In the genomic region with DNA sequence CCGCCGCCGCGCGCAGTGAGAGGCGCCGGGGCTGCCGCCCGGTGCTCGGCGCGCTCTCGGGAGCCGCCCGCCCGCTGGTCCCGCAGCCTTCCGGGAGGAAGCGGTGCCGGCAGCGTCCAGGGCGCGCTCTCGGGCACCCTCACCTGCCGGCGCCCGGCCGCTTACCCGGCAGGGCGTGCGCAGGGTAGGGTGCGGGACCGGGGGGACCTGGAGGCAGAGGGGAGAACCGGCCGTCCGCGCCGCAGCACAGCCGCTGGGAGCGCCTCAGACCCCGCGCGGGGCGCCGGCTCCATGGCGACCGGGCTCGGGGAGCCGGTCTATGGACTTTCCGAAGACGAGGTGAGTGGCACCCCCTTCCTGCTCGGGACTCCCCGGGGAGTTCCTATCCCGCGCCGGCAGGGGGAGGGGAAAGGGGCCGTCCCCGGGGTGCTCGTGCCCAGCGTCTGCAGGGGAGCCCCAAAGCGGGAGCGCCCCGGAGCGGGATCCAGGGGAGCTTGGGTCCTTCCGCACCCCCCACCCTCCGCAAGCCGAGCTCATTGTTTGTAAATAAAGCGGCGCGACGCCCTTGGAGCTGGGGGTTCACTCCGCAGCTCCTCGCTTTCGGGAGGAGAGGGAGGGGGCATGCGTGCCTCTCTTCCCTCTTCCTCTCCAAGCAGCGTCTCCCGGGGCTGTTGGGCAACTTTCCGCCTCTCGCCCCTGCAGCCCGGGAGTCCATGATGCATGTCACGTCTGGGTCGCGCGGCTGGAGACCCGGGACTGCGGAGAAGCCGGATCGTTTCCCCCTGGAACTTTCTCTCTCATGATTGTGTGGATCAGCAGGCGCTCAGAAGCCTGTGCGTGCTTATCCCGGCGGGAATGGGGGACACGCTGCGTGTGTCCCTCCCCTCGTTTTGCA, we compare ENCODE assay signal across 8 cellular contexts. TPM values are rescaled to one million over a fixed set of nuclear protein-coding genes. Genes with fewer than 3 reads are reported as not detected.
DNase-seq lines count a peak whose midpoint lies in the region; ATAC-seq and TF ChIP-seq lines count a peak whose summit lies in the region.

No MANE protein-coding gene starts in this region.

- TF ChIP-seq CTCF in GM13977 (IDR thresholded peaks at IDR 0.05; ENCODE audit: extremely low read depth, insufficient read depth, missing control alignments) (no peak), HEK293 (tag by site-specific recombination; IDR thresholded peaks at IDR 0.05) (peak; percentile 49; the same call in 1 of the 2 replicates), lung (IDR thresholded peaks at IDR 0.05; ENCODE audit: control extremely low read depth, extremely low read depth) (no peak)

- POLR2A ChIA-PET in HEK293 (lab: Yijun Ruan, JAX), result interaction anchor here (1.0 to 1.5 kb wide), 2 partner anchors 77 to 91 kb away, joined by 4 read pairs; no protein-coding TSS in a partner anchor

- peaks cover 8% of the 10 kb centered on the region for H3K36me3 Mint-ChIP-seq in dendritic cell treated with granulocyte-macrophage colony-stimulating factor and Interleukin-4, amounts not matched to agents 40 ng/mL and 50 ng/mL, for 4 days (ENCODE audit: low read depth)

- H3K4me3 Mint-ChIP-seq in dendritic cell treated with granulocyte-macrophage colony-stimulating factor and Interleukin-4, amounts not matched to agents 40 ng/mL and 50 ng/mL, for 4 days, result peak overlapping the region; percentile 85

- H3K27ac ChIP-seq in HEK293 (ENCODE audit: extremely low read depth, low read depth, low read length) (peak overlapping the region; percentile 95), lung (ENCODE audit: low read depth in 1 of 2, low read length in 1 of 2) (peak overlapping the region; percentile 52 to 83)

- H3K36me3 ChIP-seq in HEK293 (ENCODE audit: control insufficient read depth in 2 of 2, insufficient read depth in 1 of 2, low read length in 2 of 2) (no peaks in the 10 kb centered on the region), MG63 (no peaks in the 10 kb centered on the region), lung (ENCODE audit: control insufficient read depth in 2 of 2, insufficient read depth in 2 of 2, low read length in 2 of 2) (no peaks in the 10 kb centered on the region)

- H3K9me3 ChIP-seq in HEK293 (ENCODE audit: control insufficient read depth, insufficient read depth, low read depth, low read length) (no peaks in the 10 kb centered on the region), MG63 (no peaks in the 10 kb centered on the region), lung (ENCODE audit: control insufficient read depth in 2 of 2, insufficient read depth in 1 of 2, low read length in 1 of 2) (no peaks in the 10 kb centered on the region)

- intact Hi-C loops in dendritic cell treated with granulocyte-macrophage colony-stimulating factor and Interleukin-4, amounts not matched to agents 40 ng/mL and 50 ng/mL, for 4 days (cut with micrococcal nuclease), result no loop called here

- H3K4me3 ChIP-seq in HEK293 (ENCODE audit: low read depth, low read length) (peak overlapping the region; percentile 81), MG63 (peak overlapping the region; percentile 75), lung (peak overlapping the region; percentile 79)

- H3K27ac Mint-ChIP-seq in dendritic cell treated with granulocyte-macrophage colony-stimulating factor and Interleukin-4, amounts not matched to agents 40 ng/mL and 50 ng/mL, for 4 days, result peak overlapping the region; percentile 7

- H3K4me1 ChIP-seq in HEK293 (ENCODE audit: control insufficient read depth, insufficient read depth, low read length) (peaks cover 17% of the 10 kb centered on the region), lung (ENCODE audit: control insufficient read depth in 2 of 2, insufficient read depth in 2 of 2, low read length in 2 of 2) (peaks cover 0 to 1% of the 10 kb centered on the region in 2 donors)

- no peaks in the 10 kb centered on the region for H3K27me3 ChIP-seq in MG63
- H3K27me3 ChIP-seq in lung (ENCODE audit: control insufficient read depth, insufficient read depth), result no peaks in the 10 kb centered on the region

- CTCF ChIA-PET in HEK293 (lab: Yijun Ruan, JAX), result interaction anchor here (0.7 to 2.4 kb wide), 12 partner anchors 16 to 871 kb away, joined by 3 to 18 read pairs (median 4); no protein-coding TSS in a partner anchor

- DNase-seq in GM13977 (ENCODE audit: low spot score) (peak; percentile 58), MG63 (peak; percentile 43), lung (ENCODE audit: low spot score) (peak; percentile 45), globus pallidus (ENCODE audit: low spot score) (no peak)
- peak; percentile 51 for DNase-seq in activated CD4-positive, alpha-beta T cell treated with anti-CD3 and anti-CD28 coated beads for 48 hours
- DNase-seq in stimulated activated CD8-positive, alpha-beta memory T cell treated with anti-CD3 and anti-CD28 coated beads, Interleukin-15, amount 100 ng/mL, for 24 hours (ENCODE audit: low read depth), result peak; percentile 15

- peaks cover 48% of the 10 kb centered on the region for H3K27me3 Mint-ChIP-seq in dendritic cell treated with granulocyte-macrophage colony-stimulating factor and Interleukin-4, amounts not matched to agents 40 ng/mL and 50 ng/mL, for 4 days

- no peaks in the 10 kb centered on the region for H3K9me3 Mint-ChIP-seq in dendritic cell treated with granulocyte-macrophage colony-stimulating factor and Interleukin-4, amounts not matched to agents 40 ng/mL and 50 ng/mL, for 4 days

- in situ Hi-C loops in GM13977 (cut with MboI; ENCODE audit: low pct_unique_long_range_greater_than_20kb, low sequenced_read_pairs, unreplicated experiment), result no loop called here

- peaks cover 45% of the 10 kb centered on the region for H3K4me1 Mint-ChIP-seq in dendritic cell treated with granulocyte-macrophage colony-stimulating factor and Interleukin-4, amounts not matched to agents 40 ng/mL and 50 ng/mL, for 4 days (ENCODE audit: low read depth)

- 0 to 1% methylated on average over 64 to 95 of the region's 95 CpGs for WGBS in lung, 2 donors

- peak; percentile 21 for ATAC-seq in lung (ENCODE audit: insufficient read depth, low FRiP score)

TF ChIP-seq in HEK293, 187 proteins besides CTCF, POLR2A, EP300 and RAD21 (continues in another document):
- TF ChIP-seq ZBTB48 (tag by site-specific recombination; IDR thresholded peaks at IDR 0.05) (no peak), KLF7 (tag by site-specific recombination; IDR thresholded peaks at IDR 0.05; ENCODE audit: borderline replicate concordance) (no peak), ZNF624 (tag by site-specific recombination; IDR thresholded peaks at IDR 0.05) (no peak), ZBTB26 (tag by site-specific recombination; optimal IDR thresholded peaks at IDR 0.05) (peak; percentile 79), MZF1 (tag by site-specific recombination; IDR thresholded peaks at IDR 0.05; ENCODE audit: borderline replicate concordance) (no peak), ZNF707 (tag by site-specific recombination; IDR thresholded peaks at IDR 0.05) (no peak), SCRT2 (tag by site-specific recombination; IDR thresholded peaks at IDR 0.05) (no peak), ZNF629 (tag by site-specific recombination; IDR thresholded peaks at IDR 0.05) (no peak), GLIS2 (tag by site-specific recombination; IDR thresholded peaks at IDR 0.05) (peak; percentile 89), ZNF394 (tag by site-specific recombination; IDR thresholded peaks at IDR 0.05; ENCODE audit: borderline replicate concordance) (peak; percentile 78; the same call in 1 of the 2 replicates), ZNF157 (tag by site-specific recombination; IDR thresholded peaks at IDR 0.05) (no peak), ZBTB7A (tag by site-specific recombination; IDR thresholded peaks at IDR 0.05; ENCODE audit: low read depth) (peak; percentile 51; the same call in 1 of the 2 replicates), IKZF3 (tag by site-specific recombination; IDR thresholded peaks at IDR 0.05) (peak; percentile 67), ZNF548 (tag by site-specific recombination; IDR thresholded peaks at IDR 0.05) (no peak)
- TF ChIP-seq, protein P1, sequence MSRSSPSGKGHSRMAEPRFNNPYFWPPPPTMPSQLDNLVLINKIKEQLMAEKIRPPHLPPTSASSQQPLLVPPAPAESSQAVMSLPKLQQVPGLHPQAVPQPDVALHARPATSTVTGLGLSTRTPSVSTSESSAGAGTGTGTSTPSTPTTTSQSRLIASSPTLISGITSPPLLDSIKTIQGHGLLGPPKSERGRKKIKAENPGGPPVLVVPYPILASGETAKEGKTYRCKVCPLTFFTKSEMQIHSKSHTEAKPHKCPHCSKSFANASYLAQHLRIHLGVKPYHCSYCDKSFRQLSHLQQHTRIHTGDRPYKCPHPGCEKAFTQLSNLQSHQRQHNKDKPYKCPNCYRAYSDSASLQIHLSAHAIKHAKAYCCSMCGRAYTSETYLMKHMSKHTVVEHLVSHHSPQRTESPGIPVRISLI (tag by site-specific recombination; IDR thresholded peaks at IDR 0.05), result no peak

RNA-seq across cellular contexts. Expression of gene NEDD4L, which starts 0.6 kb away (rescaled TPM):
- total RNA-seq in MG63 (2014; rRNA removed; shearing (Covaris generic); ENCODE audit: low replicate concordance), result 16.2 and 28.8 TPM in 2 replicates
- 100 to 1,000 TPM; 177 to 308 TPM for total RNA-seq in lung
- polyA plus RNA-seq in lung, result 100 to 1,000 TPM in 1 of 2 donors, 10 to 100 TPM in 1; 40.2 to 118 TPM
